Comparison of ENCODE assay signal across 9 cellular contexts in genomic region chr3:24588568-24588967, GRCh38.
"Had no signal": no experiment of that assay in that cellular context is flagged by ENCODE, and none has a peak within 500 bp of the region (broad histone marks: within the 10 kb centered on the region; RNA-seq: fewer than 3 reads in every experiment).

No MANE protein-coding gene starts in this region.

- H3K27ac ChIP-seq: prostate gland, tibial nerve, VCaP had no signal

- H3K27me3 ChIP-seq: tibial nerve had no signal

- FAIRE-seq: astrocyte, bronchial epithelial cell had no signal

- H3K4me3 ChIP-seq: prostate gland, tibial nerve had no signal

- H3K4me1 ChIP-seq: prostate gland had no signal

- H3K36me3 ChIP-seq: prostate gland, tibial nerve had no signal

- H3K9me3 ChIP-seq: prostate gland, tibial nerve had no signal

- DNase-seq: activated CD4-positive, alpha-beta T cell treated with anti-CD3 and anti-CD28 coated beads, Interleukin-2, amount 50 U/mL, for 48 hours; activated naive CD4-positive, alpha-beta T cell treated with anti-CD3 and anti-CD28 coated beads, Interleukin-2, amount 10 ng/mL, durations not matched to agents 7 days and 5 days; erythroblast had no signal

- ATAC-seq: stimulated activated effector memory CD8-positive, alpha-beta T cell treated with anti-CD3 and anti-CD28 coated beads, Interleukin-12 subunit alpha, Interleukin-12 subunit beta, amount 100 ng/mL, for 72 hours had no signal
